In the genomic region with DNA sequence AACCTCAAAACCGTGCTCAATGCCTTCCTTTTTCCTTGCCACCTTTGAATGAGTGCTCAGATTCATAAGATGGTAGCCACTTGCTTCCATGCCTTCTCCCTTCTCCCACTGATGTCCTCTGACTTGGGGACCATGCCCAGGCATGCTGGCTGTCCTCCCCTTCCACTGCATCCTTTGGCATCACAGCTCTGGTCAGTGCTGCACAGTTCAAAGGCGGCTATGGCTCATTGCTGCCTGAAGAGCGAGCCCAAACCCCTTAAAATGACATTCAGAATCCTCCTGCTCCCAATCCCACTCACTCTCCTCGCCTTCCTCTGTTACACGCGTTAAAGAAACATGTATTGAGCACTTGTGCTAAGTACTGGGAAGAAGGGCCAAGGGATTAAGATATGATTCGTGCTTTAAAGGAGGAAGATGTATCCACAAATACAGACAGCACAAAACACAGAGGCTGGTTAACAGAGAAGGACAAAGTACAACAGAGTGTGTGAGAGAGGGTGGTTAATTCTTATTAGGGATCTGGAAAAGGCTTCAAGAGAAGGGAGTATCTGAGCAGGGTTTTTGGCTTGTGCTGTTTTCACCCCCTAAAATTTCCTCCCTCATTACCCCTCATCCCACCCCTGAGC, we compare ENCODE assay signal across 16 cellular contexts.
DNase-seq lines count a peak whose midpoint lies in the region; ATAC-seq and TF ChIP-seq lines count a peak whose summit lies in the region.
"Had no signal": no experiment of that assay in that cellular context is flagged by ENCODE, and none has a peak within 500 bp of the region (broad histone marks: within the 10 kb centered on the region; RNA-seq: fewer than 3 reads in every experiment).

No MANE protein-coding gene starts in this region.

- H3K27me3 Mint-ChIP-seq in activated CD8-positive, alpha-beta memory T cell treated with anti-CD3 and anti-CD28 coated beads, Interleukin-2, amount 10 ng/mL, durations not matched to agents 7 days and 5 days: peaks cover 17% of the 10 kb centered on the region
- peaks cover 0 to 22% (median 4%) of the 10 kb centered on the region in 5 donors for H3K27me3 Mint-ChIP-seq in naive thymus-derived CD4-positive, alpha-beta T cell
- H3K27me3 Mint-ChIP-seq: activated CD4-positive, alpha-beta memory T cell treated with anti-CD3 and anti-CD28 coated beads for 36 hours; brain had no signal

- no peak for TF ChIP-seq CTCF in SK-N-SH (IDR thresholded peaks at IDR 0.05)

- DNase-seq in SK-N-SH (no peak), NCI-H524 treated with DMSO at 0.1 percent for 48 hours (lab: John Stamatoyannopoulos, UW) (peak; percentile 85), cerebellar cortex (ENCODE audit: low spot score) (peak; percentile 82), NK-92 (lab: John Stamatoyannopoulos, UW; ENCODE audit: unreplicated experiment) (no peak)
- DNase-seq in activated CD8-positive, alpha-beta memory T cell treated with anti-CD3 and anti-CD28 coated beads, Interleukin-2, amount 10 ng/mL, durations not matched to agents 7 days and 5 days: no peak
- DNase-seq in naive thymus-derived CD4-positive, alpha-beta T cell: no peak
- DNase-seq: activated CD4-positive, alpha-beta memory T cell treated with anti-CD3 and anti-CD28 coated beads for 36 hours; activated T-cell treated with anti-CD3 and anti-CD28 coated beads, Interleukin-2, amount 50 U/mL, for 4 hours; dermis blood vessel endothelial cell; H9; uterus had no signal

- no peak overlapping the region for H3K4me2 ChIP-seq in SK-N-SH

- peak; percentile 27; the same call in 1 of the 2 replicates for TF ChIP-seq RAD21 in SK-N-SH (IDR thresholded peaks at IDR 0.05; ENCODE audit: low read length)

- H3K27ac Mint-ChIP-seq in activated CD8-positive, alpha-beta memory T cell treated with anti-CD3 and anti-CD28 coated beads, Interleukin-2, amount 10 ng/mL, durations not matched to agents 7 days and 5 days: no peak overlapping the region
- no peak overlapping the region for H3K27ac Mint-ChIP-seq in naive thymus-derived CD4-positive, alpha-beta T cell
- H3K27ac Mint-ChIP-seq: activated CD4-positive, alpha-beta memory T cell treated with anti-CD3 and anti-CD28 coated beads for 36 hours; activated naive CD4-positive, alpha-beta T cell treated with anti-CD3 and anti-CD28 coated beads, Interleukin-2, amount 50 U/mL, for 72 hours; H9 had no signal

- CTCF ChIA-PET in SK-N-SH (lab: Yijun Ruan, JAX): interaction anchor here (2.4 to 7.3 kb wide), 2 partner anchors 134 to 142 kb away, joined by 14 to 213 read pairs; no protein-coding TSS in a partner anchor
- CTCF ChIA-PET in activated CD8-positive, alpha-beta memory T cell treated with anti-CD3 and anti-CD28 coated beads, Interleukin-2, amount 10 ng/mL, durations not matched to agents 7 days and 5 days (lab: Charles Lee): interaction anchor here (0.9 kb wide), 2 partner anchors 14 to 140 kb away, joined by 3 read pairs; no protein-coding TSS in a partner anchor
- CTCF ChIA-PET in naive thymus-derived CD4-positive, alpha-beta T cell (lab: Charles Lee): no interaction called here

- POLR2A ChIA-PET in SK-N-SH (lab: Yijun Ruan, JAX): no interaction called here
- POLR2A ChIA-PET in naive thymus-derived CD4-positive, alpha-beta T cell (lab: Charles Lee): no interaction called here

- H3K9me2 ChIP-seq in SK-N-SH: no peaks in the 10 kb centered on the region

- no peak for ATAC-seq in SK-N-SH treated with all-trans-retinoic acid at 6 μM for 48 hours
- no peak for ATAC-seq in activated CD8-positive, alpha-beta memory T cell treated with anti-CD3 and anti-CD28 coated beads, Interleukin-2, amount 10 ng/mL, durations not matched to agents 7 days and 5 days
- no peak for ATAC-seq in GM21423 (IDR thresholded peaks at IDR 0.05; ENCODE audit: unreplicated experiment)
- no peak for ATAC-seq in naive thymus-derived CD4-positive, alpha-beta T cell
- ATAC-seq: activated naive CD4-positive, alpha-beta T cell treated with anti-CD3 and anti-CD28 coated beads, Interleukin-2, amount 50 U/mL, for 72 hours; activated T-cell treated with anti-CD3 and anti-CD28 coated beads, Interleukin-2, amount 50 U/mL, for 4 hours had no signal

- H3K4me3 Mint-ChIP-seq in activated CD8-positive, alpha-beta memory T cell treated with anti-CD3 and anti-CD28 coated beads, Interleukin-2, amount 10 ng/mL, durations not matched to agents 7 days and 5 days: no peak overlapping the region
- H3K4me3 Mint-ChIP-seq in naive thymus-derived CD4-positive, alpha-beta T cell: no peak overlapping the region
- H3K4me3 Mint-ChIP-seq: activated CD4-positive, alpha-beta memory T cell treated with anti-CD3 and anti-CD28 coated beads for 36 hours; activated T-cell treated with anti-CD3 and anti-CD28 coated beads, Interleukin-2, amount 50 U/mL, for 4 hours; brain; H9 had no signal

- H3K27ac ChIP-seq in SK-N-SH (ENCODE audit: low read depth in 2 of 2, low read length in 1 of 2): no peak overlapping the region
- H3K27ac ChIP-seq in naive thymus-derived CD4-positive, alpha-beta T cell (ENCODE audit: low read depth, low read length): no peak overlapping the region
- H3K27ac ChIP-seq: esophagus muscularis mucosa, uterus had no signal

- intact Hi-C loops in naive thymus-derived CD4-positive, alpha-beta T cell (cut with micrococcal nuclease): loop anchor here in 1 of 2 donors (10.0 kb wide), 1 partner anchor 380 kb away; no protein-coding TSS in a partner anchor

- no peak overlapping the region for H2AFZ ChIP-seq in SK-N-SH (ENCODE audit: low read depth)

- no peaks in the 10 kb centered on the region for H3K36me3 Mint-ChIP-seq in activated CD8-positive, alpha-beta memory T cell treated with anti-CD3 and anti-CD28 coated beads, Interleukin-2, amount 10 ng/mL, durations not matched to agents 7 days and 5 days
- no peaks in the 10 kb centered on the region for H3K36me3 Mint-ChIP-seq in naive thymus-derived CD4-positive, alpha-beta T cell
- H3K36me3 Mint-ChIP-seq: activated CD4-positive, alpha-beta memory T cell treated with anti-CD3 and anti-CD28 coated beads for 36 hours; activated naive CD4-positive, alpha-beta T cell treated with anti-CD3 and anti-CD28 coated beads, Interleukin-2, amount 50 U/mL, for 72 hours; brain had no signal

- H3K9me3 ChIP-seq in SK-N-SH: no peaks in the 10 kb centered on the region
- H3K9me3 ChIP-seq in naive thymus-derived CD4-positive, alpha-beta T cell (ENCODE audit: control insufficient read depth in 2 of 3, low read length in 3 of 3): no peaks in the 10 kb centered on the region
- H3K9me3 ChIP-seq: esophagus muscularis mucosa, uterus had no signal

- peaks cover 0 to 3% of the 10 kb centered on the region in 2 experiments; a peak in 1 of 4 replicates for H3K4me1 ChIP-seq in SK-N-SH (ENCODE audit: control insufficient read depth in 1 of 2, insufficient read depth in 2 of 2, low read depth in 1 of 2, low read length in 1 of 2)
- H3K4me1 ChIP-seq in naive thymus-derived CD4-positive, alpha-beta T cell (ENCODE audit: control insufficient read depth in 2 of 2, insufficient read depth in 2 of 2, low read length in 2 of 2): no peaks in the 10 kb centered on the region
- H3K4me1 ChIP-seq: uterus had no signal

- 83% methylated on average over 7 of the region's 7 CpGs for WGBS in SK-N-SH (ENCODE audit: low lambda C conversion rate)

- H3K9ac ChIP-seq in SK-N-SH: no peak overlapping the region

- no peaks in the 10 kb centered on the region for H3K27me3 ChIP-seq in SK-N-SH (ENCODE audit: insufficient read depth)
- H3K27me3 ChIP-seq in naive thymus-derived CD4-positive, alpha-beta T cell (ENCODE audit: control insufficient read depth in 2 of 2, insufficient read depth in 2 of 2, low read length in 2 of 2): peaks cover 0 to 4% of the 10 kb centered on the region in 2 donors
- H3K27me3 ChIP-seq: esophagus muscularis mucosa, uterus had no signal

- no peaks in the 10 kb centered on the region for H3K79me2 ChIP-seq in SK-N-SH (ENCODE audit: insufficient read depth)

- TF ChIP-seq EP300 in SK-N-SH (IDR thresholded peaks at IDR 0.05; ENCODE audit: borderline replicate concordance in 1 of 2, low read depth in 1 of 2, low read length in 1 of 2): no peak

- no peaks in the 10 kb centered on the region for H3F3A ChIP-seq in SK-N-SH (replicated peaks; ENCODE audit: insufficient read depth)

- no peaks in the 10 kb centered on the region for H3K9me3 Mint-ChIP-seq in activated CD8-positive, alpha-beta memory T cell treated with anti-CD3 and anti-CD28 coated beads, Interleukin-2, amount 10 ng/mL, durations not matched to agents 7 days and 5 days (ENCODE audit: low read depth)
- no peaks in the 10 kb centered on the region for H3K9me3 Mint-ChIP-seq in naive thymus-derived CD4-positive, alpha-beta T cell
- H3K9me3 Mint-ChIP-seq: activated CD4-positive, alpha-beta memory T cell treated with anti-CD3 and anti-CD28 coated beads for 36 hours; activated naive CD4-positive, alpha-beta T cell treated with anti-CD3 and anti-CD28 coated beads, Interleukin-2, amount 50 U/mL, for 72 hours; activated T-cell treated with anti-CD3 and anti-CD28 coated beads, Interleukin-2, amount 50 U/mL, for 4 hours; brain; H9 had no signal

- H3K4me3 ChIP-seq in SK-N-SH (ENCODE audit: low read depth in 2 of 2, low read length in 1 of 2): no peak overlapping the region
- H3K4me3 ChIP-seq in naive thymus-derived CD4-positive, alpha-beta T cell (ENCODE audit: low read length): no peak overlapping the region
- H3K4me3 ChIP-seq: esophagus muscularis mucosa, uterus had no signal

- no peaks in the 10 kb centered on the region for H3K36me3 ChIP-seq in SK-N-SH (replicated peaks in 1 of 2; ENCODE audit: control insufficient read depth in 1 of 2, insufficient read depth in 2 of 2, low read length in 1 of 2)
- no peaks in the 10 kb centered on the region for H3K36me3 ChIP-seq in naive thymus-derived CD4-positive, alpha-beta T cell (ENCODE audit: control insufficient read depth in 2 of 3, insufficient read depth in 3 of 3, low read length in 3 of 3)
- H3K36me3 ChIP-seq: esophagus muscularis mucosa, uterus had no signal

- H4K20me1 ChIP-seq in SK-N-SH (ENCODE audit: insufficient read depth): no peaks in the 10 kb centered on the region

- H3K4me1 Mint-ChIP-seq in activated CD8-positive, alpha-beta memory T cell treated with anti-CD3 and anti-CD28 coated beads, Interleukin-2, amount 10 ng/mL, durations not matched to agents 7 days and 5 days: peaks cover 1% of the 10 kb centered on the region
- H3K4me1 Mint-ChIP-seq in naive thymus-derived CD4-positive, alpha-beta T cell: peaks cover 0 to 3% (median 0%) of the 10 kb centered on the region in 7 donors

Comparison
In these comparisons a context has a peak if more than half of its experiments do, and no peak if none do; other contexts are left out.
1. DNase-seq: peak in NCI-H524 treated with DMSO at 0.1 percent for 48 hours (single experiment) and cerebellar cortex (single experiment); none in SK-N-SH (single experiment), activated CD8-positive, alpha-beta memory T cell treated with anti-CD3 and anti-CD28 coated beads, Interleukin-2, amount 10 ng/mL, durations not matched to agents 7 days and 5 days (single experiment), NK-92 (single experiment) and naive thymus-derived CD4-positive, alpha-beta T cell (0 of 9).